Comparison of ENCODE assay signal across 9 cellular contexts in the genomic region with DNA sequence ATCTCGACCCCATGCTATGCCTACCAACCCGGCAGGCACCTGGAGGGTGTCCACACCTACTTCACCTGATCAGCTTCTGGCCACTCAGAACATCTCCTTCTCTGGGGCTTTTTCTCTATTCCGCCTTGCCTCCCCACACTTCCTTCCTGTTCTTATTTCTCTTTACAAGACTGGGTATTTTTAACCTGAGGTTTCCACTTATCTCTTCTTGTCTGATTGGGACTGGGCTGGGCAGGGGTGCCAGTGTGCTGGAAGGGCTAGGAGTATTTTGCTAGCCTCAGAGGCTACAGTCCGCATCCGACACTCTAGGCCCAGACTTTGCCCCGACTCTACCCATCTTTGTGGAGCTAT. TPM values are rescaled to one million over a fixed set of nuclear protein-coding genes. Genes with fewer than 3 reads are reported as not detected.
DNase-seq lines count a peak whose midpoint lies in the region; ATAC-seq and TF ChIP-seq lines count a peak whose summit lies in the region.
"Had no signal": no experiment of that assay in that cellular context is flagged by ENCODE, and none has a peak within 500 bp of the region (broad histone marks: within the 10 kb centered on the region; RNA-seq: fewer than 3 reads in every experiment).

No MANE protein-coding gene starts in this region.

- no peaks in the 10 kb centered on the region for H3K27me3 ChIP-seq in smooth muscle cell (ENCODE audit: low read depth)

- no peak for TF ChIP-seq CTCF in smooth muscle cell (IDR thresholded peaks at IDR 0.05; ENCODE audit: borderline replicate concordance, insufficient read depth, poor library complexity, severe bottlenecking)

- H3K79me2 ChIP-seq in smooth muscle cell (ENCODE audit: low read depth), result no peaks in the 10 kb centered on the region

- WGBS in smooth muscle cell (ENCODE audit: low lambda C conversion rate), result 98% methylated on average over 6 of the region's 6 CpGs

- no peak overlapping the region for H3K27ac ChIP-seq in smooth muscle cell (ENCODE audit: low read depth)

- H3K4me3 Mint-ChIP-seq in naive B cell, result peak overlapping the region; percentile 46 to 96 (median 87)

- no peak overlapping the region for H3K4me3 ChIP-seq in smooth muscle cell

- no peak overlapping the region for H3K4me2 ChIP-seq in smooth muscle cell

- no peak overlapping the region for H3K9ac ChIP-seq in smooth muscle cell (ENCODE audit: low read depth)

- H3K9me3 Mint-ChIP-seq in naive B cell, result peaks cover 0 to 5% (median 0%) of the 10 kb centered on the region in 7 donors

- DNase-seq in UCSD-AML1 (lab: John Stamatoyannopoulos, UW; ENCODE audit: unreplicated experiment) (peak; percentile 47), naive B cell (peak; percentile 64), epidermal melanocyte (ENCODE audit: insufficient read length, low spot score) (no peak), NCI-H446 (lab: John Stamatoyannopoulos, UW) (no peak), NCI-H82 treated with DMSO at 0.1 percent for 48 hours (lab: John Stamatoyannopoulos, UW; ENCODE audit: unreplicated experiment) (no peak), smooth muscle cell (lab: John Stamatoyannopoulos, UW; ENCODE audit: unreplicated experiment) (no peak)
- DNase-seq: stimulated activated CD4-positive, alpha-beta T cell treated with anti-CD3 and anti-CD28 coated beads, Interleukin-2, amount 100 ng/mL, for 24 hours had no signal

- no peaks in the 10 kb centered on the region for H3K4me1 ChIP-seq in smooth muscle cell (ENCODE audit: low read depth)

- peaks cover 56 to 79% (median 64%) of the 10 kb centered on the region in 3 donors for H3K4me1 Mint-ChIP-seq in naive B cell

- H3K9me3 ChIP-seq in smooth muscle cell (replicated peaks; ENCODE audit: low read depth), result no peaks in the 10 kb centered on the region

- H2AFZ ChIP-seq in smooth muscle cell (ENCODE audit: low read depth), result no peak overlapping the region

- peak overlapping the region; percentile 94 to 98 (median 98) for H3K27ac Mint-ChIP-seq in naive B cell

- no peaks in the 10 kb centered on the region for H3K27me3 Mint-ChIP-seq in naive B cell

- H3K36me3 ChIP-seq in smooth muscle cell (ENCODE audit: low read depth), result no peaks in the 10 kb centered on the region

- H3F3A ChIP-seq in smooth muscle cell (ENCODE audit: low read depth), result no peaks in the 10 kb centered on the region

- H4K20me1 ChIP-seq in smooth muscle cell (ENCODE audit: low read depth), result no peaks in the 10 kb centered on the region

- peaks cover 0 to 25% of the 10 kb centered on the region in 2 donors for H3K36me3 Mint-ChIP-seq in naive B cell

- ATAC-seq in GM18502 (IDR thresholded peaks at IDR 0.05; ENCODE audit: poor library complexity, unreplicated experiment), result peak; percentile 53
- peak; percentile 38 for ATAC-seq in HG02981 (IDR thresholded peaks at IDR 0.05; ENCODE audit: unreplicated experiment)
- peak; percentile 89 to 92 for ATAC-seq in naive B cell (ENCODE audit: low read depth in 2 of 2)

RNA-seq across cellular contexts. Expression of gene ZNF652, which starts 26.2 kb away (rescaled TPM):
- polyA plus RNA-seq in naive B cell (ENCODE audit: low read depth in 6 of 6), result 10 to 100 TPM; 16.9 to 38.2 (median 33.7) TPM
- total RNA-seq in smooth muscle cell, result 42.5 and 48.8 TPM in 2 replicates
- 18.3 and 27.4 TPM in 2 replicates for polyA plus RNA-seq in smooth muscle cell

RNA-seq across cellular contexts. Expression of gene PHB1, which starts 26.4 kb away (rescaled TPM):
- polyA plus RNA-seq in naive B cell (ENCODE audit: low read depth in 6 of 6) (100 to 1,000 TPM; 122 to 241 (median 136) TPM), smooth muscle cell (181 and 184 TPM in 2 replicates)
- 80.8 and 90.1 TPM in 2 replicates for total RNA-seq in smooth muscle cell

Comparison
In these comparisons a context has a peak if more than half of its experiments do, and no peak if none do; other contexts are left out.
1. ATAC-seq: peak in every context shown above with its lines; median percentile 90 in naive B cell; 53 in GM18502; 38 in HG02981.
2. DNase-seq: peak in UCSD-AML1 (single experiment) and naive B cell (single experiment); none in epidermal melanocyte (single experiment), NCI-H446 (0 of 2), NCI-H82 treated with DMSO at 0.1 percent for 48 hours (single experiment) and smooth muscle cell (single experiment).